Comparison of ENCODE assay signal across 19 cellular contexts in the genomic region with DNA sequence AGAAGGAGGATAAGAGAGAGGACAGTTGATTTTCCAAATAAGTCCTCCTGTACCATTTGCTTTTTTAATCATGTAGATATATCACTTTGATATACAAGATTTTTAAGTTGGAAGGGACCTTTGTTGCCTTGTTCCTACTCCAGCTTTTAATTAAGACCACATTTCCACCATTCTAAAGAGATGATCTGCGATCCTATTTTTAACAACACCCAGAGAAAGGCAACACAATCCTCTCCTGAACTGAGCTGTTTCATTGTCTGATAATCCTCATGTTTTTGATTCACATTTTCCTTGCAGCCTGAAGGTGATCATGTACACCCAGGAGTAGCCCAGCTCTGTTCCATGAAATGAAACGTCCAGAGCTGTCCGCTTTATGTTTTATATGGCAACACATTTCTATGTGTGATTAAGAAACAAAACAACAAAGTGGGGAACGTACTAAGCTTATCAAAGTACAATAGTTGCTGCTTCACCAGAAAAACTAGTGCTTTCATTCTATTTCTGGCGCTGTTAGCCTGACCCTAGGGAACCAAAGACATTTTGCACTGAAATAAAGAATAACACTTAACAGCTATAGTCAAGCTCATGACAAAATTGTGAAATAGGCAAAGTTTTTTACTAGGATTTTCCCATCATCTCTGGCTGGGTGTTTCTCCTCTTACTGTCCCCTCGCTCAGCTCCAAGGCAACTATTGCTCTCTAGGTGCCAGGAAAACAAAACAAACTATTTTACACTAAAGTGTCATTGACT. TPM values are rescaled to one million over a fixed set of nuclear protein-coding genes. Genes with fewer than 3 reads are reported as not detected.
DNase-seq lines count a peak whose midpoint lies in the region; ATAC-seq, FAIRE-seq and TF ChIP-seq lines count a peak whose summit lies in the region.
"Had no signal": no experiment of that assay in that cellular context is flagged by ENCODE, and none has a peak within 500 bp of the region (broad histone marks: within the 10 kb centered on the region; RNA-seq: fewer than 3 reads in every experiment).

No MANE protein-coding gene starts in this region.

- H3K36me3 Mint-ChIP-seq in activated CD4-positive, alpha-beta T cell treated with anti-CD3 and anti-CD28 coated beads for 36 hours (ENCODE audit: low read depth), result peaks cover 2% of the 10 kb centered on the region

- H3K27me3 Mint-ChIP-seq in activated CD4-positive, alpha-beta T cell treated with anti-CD3 and anti-CD28 coated beads for 36 hours, result no peaks in the 10 kb centered on the region
- H3K27me3 Mint-ChIP-seq: activated naive CD8-positive, alpha-beta T cell had no signal

- TF ChIP-seq CTCF in BJ (IDR thresholded peaks at IDR 0.05; ENCODE audit: insufficient read depth, low read depth, low read length) (no peak), coronary artery (IDR thresholded peaks at IDR 0.05) (no peak), gastrocnemius medialis (IDR thresholded peaks at IDR 0.05 in 4 of 5, conservative IDR thresholded peaks at IDR 0.05 in 1 of 5) (no peak), D721Med (IDR thresholded peaks at IDR 0.05; ENCODE audit: insufficient read depth, missing control alignments) (no peak)

- no peak for FAIRE-seq in D721Med (lab: Jason Lieb, UNC)
- FAIRE-seq: kidney had no signal

- H3K27me3 ChIP-seq in BJ (ENCODE audit: control insufficient read depth, insufficient read depth, low read length) (no peaks in the 10 kb centered on the region), gastrocnemius medialis (no peaks in the 10 kb centered on the region)

- peak overlapping the region; percentile 4; the same call in 1 of the 2 replicates for H3K4me3 ChIP-seq in BJ (ENCODE audit: low read depth, low read length)
- no peak overlapping the region for H3K4me3 ChIP-seq in coronary artery
- H3K4me3 ChIP-seq in gastrocnemius medialis, result no peak overlapping the region

- H3K9me3 ChIP-seq in gastrocnemius medialis, result no peaks in the 10 kb centered on the region

- peaks cover 5% of the 10 kb centered on the region for H3K4me1 Mint-ChIP-seq in activated CD4-positive, alpha-beta T cell treated with anti-CD3 and anti-CD28 coated beads for 36 hours
- H3K4me1 Mint-ChIP-seq: naive B cell had no signal

- H3K4me1 ChIP-seq in gastrocnemius medialis, result peaks cover 19 to 35% of the 10 kb centered on the region in 2 donors

- peak overlapping the region; percentile 35 to 62 for H3K27ac ChIP-seq in coronary artery
- H3K27ac ChIP-seq in gastrocnemius medialis, result peak overlapping the region; percentile 47 to 70 (median 54)

- ATAC-seq in left ventricle myocardium superior (peak; percentile 53), gastrocnemius medialis (peak in 1 of 2 donors; percentile 30), HG03159 (IDR thresholded peaks at IDR 0.05; ENCODE audit: unreplicated experiment) (no peak)
- no peak for ATAC-seq in activated CD4-positive, alpha-beta T cell treated with anti-CD3 and anti-CD28 coated beads for 36 hours
- ATAC-seq: Panc1 had no signal

- in situ Hi-C loops in gastrocnemius medialis (cut with MboI; ENCODE audit: low sequenced_read_pairs in 4 of 4), result loop anchor here (25.0 kb wide), 2 partner anchors 266 to 366 kb away; a partner anchor contains a TSS

- DNase-seq in BJ (ENCODE audit: low read depth) (peak; percentile 67), coronary artery (ENCODE audit: low spot score) (no peak), left ventricle myocardium superior (no peak), gastrocnemius medialis (no peak), D721Med (ENCODE audit: insufficient read length, low spot score) (no peak), Kasumi-1 (lab: John Stamatoyannopoulos, UW) (no peak)
- no peak for DNase-seq in activated CD4-positive, alpha-beta T cell treated with anti-CD3 and anti-CD28 coated beads for 36 hours
- DNase-seq: activated CD4-positive, alpha-beta T cell treated with anti-CD3 and anti-CD28 coated beads for 1 hour; dermis blood vessel endothelial cell; HCEC 1CT; kidney; naive B cell; NCI-H187; NCI-H524 treated with DMSO at 0.1 percent for 48 hours; stimulated activated naive CD4-positive, alpha-beta T cell treated with Interleukin-2 at 50 U/mL for 16 hours; T-helper 2 cell had no signal

- POLR2A ChIA-PET in BJ (lab: Charles Lee), result interaction anchor here (0.6 kb wide), 2 partner anchors 30 to 156 kb away, joined by 4 to 5 read pairs; no protein-coding TSS in a partner anchor
- POLR2A ChIA-PET in activated CD4-positive, alpha-beta T cell treated with anti-CD3 and anti-CD28 coated beads for 36 hours (lab: Charles Lee), result no interaction called here

- no peaks in the 10 kb centered on the region for H3K36me3 ChIP-seq in BJ (ENCODE audit: control insufficient read depth, insufficient read depth, low read length)
- H3K36me3 ChIP-seq in gastrocnemius medialis, result no peaks in the 10 kb centered on the region

- no peak overlapping the region for H3K4me3 Mint-ChIP-seq in activated CD4-positive, alpha-beta T cell treated with anti-CD3 and anti-CD28 coated beads for 36 hours
- H3K4me3 Mint-ChIP-seq: activated naive CD8-positive, alpha-beta T cell had no signal

- CTCF ChIA-PET in BJ (lab: Yijun Ruan, JAX), result interaction anchor here (0.7 to 2.8 kb wide), 5 partner anchors 12 to 163 kb away, joined by 3 to 14 read pairs (median 3); partner anchors contain the start of gene TRAF3IP2
- CTCF ChIA-PET in activated CD4-positive, alpha-beta T cell treated with anti-CD3 and anti-CD28 coated beads for 36 hours (lab: Charles Lee), result interaction anchor here (0.5 to 1.6 kb wide), 7 partner anchors 9 to 118 kb away, joined by 3 to 4 read pairs (median 3); no protein-coding TSS in a partner anchor

- no peak overlapping the region for H3K27ac Mint-ChIP-seq in activated CD4-positive, alpha-beta T cell treated with anti-CD3 and anti-CD28 coated beads for 36 hours
- H3K27ac Mint-ChIP-seq: activated naive CD8-positive, alpha-beta T cell; naive B cell had no signal

- TF ChIP-seq POLR2A in gastrocnemius medialis (IDR thresholded peaks at IDR 0.05), result no peak

- H3K9me3 Mint-ChIP-seq in activated CD4-positive, alpha-beta T cell treated with anti-CD3 and anti-CD28 coated beads for 36 hours (ENCODE audit: low read depth), result peaks cover 5% of the 10 kb centered on the region

- intact Hi-C loops in left ventricle myocardium superior (cut with micrococcal nuclease) (no loop called here), gastrocnemius medialis (cut with DNase I; ENCODE audit: low total_unique reads) (loop anchor here (5.0 kb wide), 1 partner anchor 146 kb away; the partner anchor contains the start of gene REV3L)
- intact Hi-C loops in activated CD4-positive, alpha-beta T cell treated with anti-CD3 and anti-CD28 coated beads for 36 hours (cut with DNase I, micrococcal nuclease), result no loop called here

RNA-seq across cellular contexts. Expression of gene TRAF3IP2, which starts 22.6 kb away (rescaled TPM):
- polyA plus RNA-seq in BJ (2011; rRNA removed), result 33.1 and 52.4 TPM in 2 replicates
- 29.3 and 43.2 TPM in 2 replicates for polyA minus RNA-seq in BJ (2011; rRNA and poly(A)+ RNA removed)
- total RNA-seq in left ventricle myocardium superior, result 9.7 TPM
- total RNA-seq in gastrocnemius medialis, result 10 to 100 TPM; 11.0 to 31.1 (median 17.3) TPM
- total RNA-seq in activated CD4-positive, alpha-beta T cell treated with anti-CD3 and anti-CD28 coated beads for 36 hours, result 10 to 100 TPM; 32.7 to 43.8 TPM
